Comparison of ENCODE assay signal across 1 cellular context in the genomic region with DNA sequence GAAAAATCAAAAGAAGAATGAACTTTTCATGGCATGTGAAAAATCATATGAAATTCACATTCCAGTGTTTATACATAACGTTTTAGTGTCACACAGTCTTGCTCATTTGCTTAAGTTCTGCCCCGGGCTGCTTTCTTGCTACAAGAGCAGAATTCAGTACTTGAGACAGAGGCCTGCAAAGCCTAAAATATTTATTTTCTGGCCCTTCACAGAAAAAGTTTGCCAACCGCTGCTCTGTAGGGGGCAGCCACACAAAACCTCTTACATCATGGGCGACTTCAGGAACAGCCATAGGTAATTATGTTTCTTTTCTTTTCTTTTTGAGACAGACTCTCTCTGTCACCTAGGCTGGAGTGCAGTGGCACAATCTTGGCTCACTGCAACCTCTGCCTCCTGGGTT.
A peak's percentile ranks its signal among the peaks of the same experiment; 100 is the strongest.
TF ChIP-seq lines count a peak whose summit lies in the region.

No MANE protein-coding gene starts in this region.

TF ChIP-seq in K562, 482 proteins besides CTCF, POLR2A, EP300 and RAD21 (continues in another document):
- TF ChIP-seq ZNF583 (CRISPR knock-in tag; IDR thresholded peaks at IDR 0.05) = no peak
- TF ChIP-seq NCOA1 (IDR thresholded peaks at IDR 0.05; ENCODE audit: low read depth) = no peak
- TF ChIP-seq ZBTB8A (IDR thresholded peaks at IDR 0.05; ENCODE audit: partially characterized antibody) = no peak
- no peak for TF ChIP-seq TAF15 (IDR thresholded peaks at IDR 0.05; ENCODE audit: low read depth, low read length)
- TF ChIP-seq BRCA1 (IDR thresholded peaks at IDR 0.05) = no peak
- TF ChIP-seq BRCA1 (CRISPR knock-in tag; IDR thresholded peaks at IDR 0.05) = no peak
- no peak for TF ChIP-seq CC2D1A (IDR thresholded peaks at IDR 0.05)
- TF ChIP-seq, protein P1, sequence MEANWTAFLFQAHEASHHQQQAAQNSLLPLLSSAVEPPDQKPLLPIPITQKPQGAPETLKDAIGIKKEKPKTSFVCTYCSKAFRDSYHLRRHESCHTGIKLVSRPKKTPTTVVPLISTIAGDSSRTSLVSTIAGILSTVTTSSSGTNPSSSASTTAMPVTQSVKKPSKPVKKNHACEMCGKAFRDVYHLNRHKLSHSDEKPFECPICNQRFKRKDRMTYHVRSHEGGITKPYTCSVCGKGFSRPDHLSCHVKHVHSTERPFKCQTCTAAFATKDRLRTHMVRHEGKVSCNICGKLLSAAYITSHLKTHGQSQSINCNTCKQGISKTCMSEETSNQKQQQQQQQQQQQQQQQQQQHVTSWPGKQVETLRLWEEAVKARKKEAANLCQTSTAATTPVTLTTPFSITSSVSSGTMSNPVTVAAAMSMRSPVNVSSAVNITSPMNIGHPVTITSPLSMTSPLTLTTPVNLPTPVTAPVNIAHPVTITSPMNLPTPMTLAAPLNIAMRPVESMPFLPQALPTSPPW (CRISPR knock-in tag; IDR thresholded peaks at IDR 0.05) = 0 out of 2 replicates have a peak, but pooled peaks have one; percentile 4
- no peak for TF ChIP-seq ZNF561 (CRISPR knock-in tag; conservative IDR thresholded peaks at IDR 0.05)
- TF ChIP-seq, protein P2, sequence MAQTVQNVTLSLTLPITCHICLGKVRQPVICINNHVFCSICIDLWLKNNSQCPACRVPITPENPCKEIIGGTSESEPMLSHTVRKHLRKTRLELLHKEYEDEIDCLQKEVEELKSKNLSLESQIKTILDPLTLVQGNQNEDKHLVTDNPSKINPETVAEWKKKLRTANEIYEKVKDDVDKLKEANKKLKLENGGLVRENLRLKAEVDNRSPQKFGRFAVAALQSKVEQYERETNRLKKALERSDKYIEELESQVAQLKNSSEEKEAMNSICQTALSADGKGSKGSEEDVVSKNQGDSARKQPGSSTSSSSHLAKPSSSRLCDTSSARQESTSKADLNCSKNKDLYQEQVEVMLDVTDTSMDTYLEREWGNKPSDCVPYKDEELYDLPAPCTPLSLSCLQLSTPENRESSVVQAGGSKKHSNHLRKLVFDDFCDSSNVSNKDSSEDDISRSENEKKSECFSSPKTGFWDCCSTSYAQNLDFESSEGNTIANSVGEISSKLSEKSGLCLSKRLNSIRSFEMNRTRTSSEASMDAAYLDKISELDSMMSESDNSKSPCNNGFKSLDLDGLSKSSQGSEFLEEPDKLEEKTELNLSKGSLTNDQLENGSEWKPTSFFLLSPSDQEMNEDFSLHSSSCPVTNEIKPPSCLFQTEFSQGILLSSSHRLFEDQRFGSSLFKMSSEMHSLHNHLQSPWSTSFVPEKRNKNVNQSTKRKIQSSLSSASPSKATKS (CRISPR knock-in tag; IDR thresholded peaks at IDR 0.05) = no peak
- TF ChIP-seq, protein P3, sequence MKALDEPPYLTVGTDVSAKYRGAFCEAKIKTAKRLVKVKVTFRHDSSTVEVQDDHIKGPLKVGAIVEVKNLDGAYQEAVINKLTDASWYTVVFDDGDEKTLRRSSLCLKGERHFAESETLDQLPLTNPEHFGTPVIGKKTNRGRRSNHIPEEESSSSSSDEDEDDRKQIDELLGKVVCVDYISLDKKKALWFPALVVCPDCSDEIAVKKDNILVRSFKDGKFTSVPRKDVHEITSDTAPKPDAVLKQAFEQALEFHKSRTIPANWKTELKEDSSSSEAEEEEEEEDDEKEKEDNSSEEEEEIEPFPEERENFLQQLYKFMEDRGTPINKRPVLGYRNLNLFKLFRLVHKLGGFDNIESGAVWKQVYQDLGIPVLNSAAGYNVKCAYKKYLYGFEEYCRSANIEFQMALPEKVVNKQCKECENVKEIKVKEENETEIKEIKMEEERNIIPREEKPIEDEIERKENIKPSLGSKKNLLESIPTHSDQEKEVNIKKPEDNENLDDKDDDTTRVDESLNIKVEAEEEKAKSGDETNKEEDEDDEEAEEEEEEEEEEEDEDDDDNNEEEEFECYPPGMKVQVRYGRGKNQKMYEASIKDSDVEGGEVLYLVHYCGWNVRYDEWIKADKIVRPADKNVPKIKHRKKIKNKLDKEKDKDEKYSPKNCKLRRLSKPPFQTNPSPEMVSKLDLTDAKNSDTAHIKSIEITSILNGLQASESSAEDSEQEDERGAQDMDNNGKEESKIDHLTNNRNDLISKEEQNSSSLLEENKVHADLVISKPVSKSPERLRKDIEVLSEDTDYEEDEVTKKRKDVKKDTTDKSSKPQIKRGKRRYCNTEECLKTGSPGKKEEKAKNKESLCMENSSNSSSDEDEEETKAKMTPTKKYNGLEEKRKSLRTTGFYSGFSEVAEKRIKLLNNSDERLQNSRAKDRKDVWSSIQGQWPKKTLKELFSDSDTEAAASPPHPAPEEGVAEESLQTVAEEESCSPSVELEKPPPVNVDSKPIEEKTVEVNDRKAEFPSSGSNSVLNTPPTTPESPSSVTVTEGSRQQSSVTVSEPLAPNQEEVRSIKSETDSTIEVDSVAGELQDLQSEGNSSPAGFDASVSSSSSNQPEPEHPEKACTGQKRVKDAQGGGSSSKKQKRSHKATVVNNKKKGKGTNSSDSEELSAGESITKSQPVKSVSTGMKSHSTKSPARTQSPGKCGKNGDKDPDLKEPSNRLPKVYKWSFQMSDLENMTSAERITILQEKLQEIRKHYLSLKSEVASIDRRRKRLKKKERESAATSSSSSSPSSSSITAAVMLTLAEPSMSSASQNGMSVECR (CRISPR knock-in tag; IDR thresholded peaks at IDR 0.05) = no peak
- TF ChIP-seq SLC30A9 (CRISPR knock-in tag; IDR thresholded peaks at IDR 0.05) = no peak
- TF ChIP-seq IFI16 (CRISPR knock-in tag; IDR thresholded peaks at IDR 0.05) = no peak
- 0 out of 2 replicates have a peak, but pooled peaks have one; percentile 27 for TF ChIP-seq ZNF766 (CRISPR knock-in tag; conservative IDR thresholded peaks at IDR 0.05)
- no peak for TF ChIP-seq TSC22D4 (tag; IDR thresholded peaks at IDR 0.05)
- TF ChIP-seq ESRRB (CRISPR knock-in tag; IDR thresholded peaks at IDR 0.05; ENCODE audit: borderline replicate concordance) = no peak
- TF ChIP-seq NFRKB (IDR thresholded peaks at IDR 0.05; ENCODE audit: low read depth) = 0 out of 2 replicates have a peak, but pooled peaks have one; percentile 59
- TF ChIP-seq ZNF76 (CRISPR knock-in tag; IDR thresholded peaks at IDR 0.05; ENCODE audit: borderline replicate concordance) = no peak
- TF ChIP-seq MYC (IDR thresholded peaks at IDR 0.05; ENCODE audit: low read depth, low read length) = 0 out of 2 replicates have a peak, but pooled peaks have one; percentile 13
- TF ChIP-seq MYC (CRISPR knock-in tag; IDR thresholded peaks at IDR 0.05; ENCODE audit: borderline replicate concordance, low read depth) = no peak
- TF ChIP-seq ETV5 (CRISPR knock-in tag; IDR thresholded peaks at IDR 0.05; ENCODE audit: low read depth) = no peak
- TF ChIP-seq ARID2 (IDR thresholded peaks at IDR 0.05) = no peak
- TF ChIP-seq RHOXF2B (CRISPR knock-in tag; conservative IDR thresholded peaks at IDR 0.05) = no peak
- TF ChIP-seq ZNF644 (tag; IDR thresholded peaks at IDR 0.05; ENCODE audit: low read depth) = no peak
- TF ChIP-seq PTTG1 (tag; IDR thresholded peaks at IDR 0.05; ENCODE audit: low read depth) = no peak
- no peak for TF ChIP-seq HSF4 (CRISPR knock-in tag; IDR thresholded peaks at IDR 0.05; ENCODE audit: borderline replicate concordance)
- TF ChIP-seq RBM17 (IDR thresholded peaks at IDR 0.05; ENCODE audit: borderline replicate concordance, low read depth, low read length) = no peak
- TF ChIP-seq PML (IDR thresholded peaks at IDR 0.05; ENCODE audit: low read length) = no peak; the same call in 1 of the 2 replicates
- no peak for TF ChIP-seq CBFA2T2 (conservative IDR thresholded peaks at IDR 0.05)
- TF ChIP-seq THRAP3 (IDR thresholded peaks at IDR 0.05; ENCODE audit: borderline replicate concordance) = no peak
- TF ChIP-seq POLR2B (IDR thresholded peaks at IDR 0.05; ENCODE audit: low read depth, partially characterized antibody) = no peak
- TF ChIP-seq CSDE1 (IDR thresholded peaks at IDR 0.05) = no peak
- TF ChIP-seq FOXK2 (conservative IDR thresholded peaks at IDR 0.05 in 1 of 2, IDR thresholded peaks at IDR 0.05 in 1 of 2; ENCODE audit: low read depth in 2 of 2) = no peak
- no peak for TF ChIP-seq ZKSCAN8 (CRISPR knock-in tag; IDR thresholded peaks at IDR 0.05)
- TF ChIP-seq, protein P4, sequence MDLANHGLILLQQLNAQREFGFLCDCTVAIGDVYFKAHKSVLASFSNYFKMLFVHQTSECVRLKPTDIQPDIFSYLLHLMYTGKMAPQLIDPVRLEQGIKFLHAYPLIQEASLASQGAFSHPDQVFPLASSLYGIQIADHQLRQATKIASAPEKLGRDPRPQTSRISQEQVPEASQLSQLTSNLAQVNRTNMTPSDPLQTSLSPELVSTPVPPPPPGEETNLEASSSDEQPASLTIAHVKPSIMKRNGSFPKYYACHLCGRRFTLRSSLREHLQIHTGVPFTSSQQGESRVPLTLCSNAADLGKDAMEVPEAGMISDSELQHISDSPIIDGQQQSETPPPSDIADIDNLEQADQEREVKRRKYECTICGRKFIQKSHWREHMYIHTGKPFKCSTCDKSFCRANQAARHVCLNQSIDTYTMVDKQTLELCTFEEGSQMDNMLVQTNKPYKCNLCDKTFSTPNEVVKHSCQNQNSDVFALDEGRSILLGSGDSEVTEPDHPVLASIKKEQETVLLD (IDR thresholded peaks at IDR 0.05) = no peak; the same call in 1 of the 2 replicates
- no peak for TF ChIP-seq TCFL5 (CRISPR knock-in tag; conservative IDR thresholded peaks at IDR 0.05)
- no peak for TF ChIP-seq ARHGAP35 (IDR thresholded peaks at IDR 0.05; ENCODE audit: partially characterized antibody)
- no peak for TF ChIP-seq ZZZ3 (IDR thresholded peaks at IDR 0.05)
- TF ChIP-seq KLF16 (IDR thresholded peaks at IDR 0.05) = no peak
- TF ChIP-seq YY1 (IDR thresholded peaks at IDR 0.05; ENCODE audit: borderline replicate concordance in 1 of 3, control insufficient read depth in 1 of 3, extremely low read depth in 1 of 3, insufficient read depth in 3 of 3, insufficient read length in 1 of 3, insufficient replicate concordance in 2 of 3, low read depth in 1 of 3, low read length in 2 of 3) = peak in 1 of 3 experiments; percentile 70
- TF ChIP-seq, protein P5, sequence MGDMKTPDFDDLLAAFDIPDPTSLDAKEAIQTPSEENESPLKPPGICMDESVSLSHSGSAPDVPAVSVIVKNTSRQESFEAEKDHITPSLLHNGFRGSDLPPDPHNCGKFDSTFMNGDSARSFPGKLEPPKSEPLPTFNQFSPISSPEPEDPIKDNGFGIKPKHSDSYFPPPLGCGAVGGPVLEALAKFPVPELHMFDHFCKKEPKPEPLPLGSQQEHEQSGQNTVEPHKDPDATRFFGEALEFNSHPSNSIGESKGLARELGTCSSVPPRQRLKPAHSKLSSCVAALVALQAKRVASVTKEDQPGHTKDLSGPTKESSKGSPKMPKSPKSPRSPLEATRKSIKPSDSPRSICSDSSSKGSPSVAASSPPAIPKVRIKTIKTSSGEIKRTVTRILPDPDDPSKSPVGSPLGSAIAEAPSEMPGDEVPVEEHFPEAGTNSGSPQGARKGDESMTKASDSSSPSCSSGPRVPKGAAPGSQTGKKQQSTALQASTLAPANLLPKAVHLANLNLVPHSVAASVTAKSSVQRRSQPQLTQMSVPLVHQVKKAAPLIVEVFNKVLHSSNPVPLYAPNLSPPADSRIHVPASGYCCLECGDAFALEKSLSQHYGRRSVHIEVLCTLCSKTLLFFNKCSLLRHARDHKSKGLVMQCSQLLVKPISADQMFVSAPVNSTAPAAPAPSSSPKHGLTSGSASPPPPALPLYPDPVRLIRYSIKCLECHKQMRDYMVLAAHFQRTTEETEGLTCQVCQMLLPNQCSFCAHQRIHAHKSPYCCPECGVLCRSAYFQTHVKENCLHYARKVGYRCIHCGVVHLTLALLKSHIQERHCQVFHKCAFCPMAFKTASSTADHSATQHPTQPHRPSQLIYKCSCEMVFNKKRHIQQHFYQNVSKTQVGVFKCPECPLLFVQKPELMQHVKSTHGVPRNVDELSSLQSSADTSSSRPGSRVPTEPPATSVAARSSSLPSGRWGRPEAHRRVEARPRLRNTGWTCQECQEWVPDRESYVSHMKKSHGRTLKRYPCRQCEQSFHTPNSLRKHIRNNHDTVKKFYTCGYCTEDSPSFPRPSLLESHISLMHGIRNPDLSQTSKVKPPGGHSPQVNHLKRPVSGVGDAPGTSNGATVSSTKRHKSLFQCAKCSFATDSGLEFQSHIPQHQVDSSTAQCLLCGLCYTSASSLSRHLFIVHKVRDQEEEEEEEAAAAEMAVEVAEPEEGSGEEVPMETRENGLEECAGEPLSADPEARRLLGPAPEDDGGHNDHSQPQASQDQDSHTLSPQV (IDR thresholded peaks at IDR 0.05) = peak; percentile 75
- no peak for TF ChIP-seq ZNF717 (CRISPR knock-in tag; IDR thresholded peaks at IDR 0.05)
- TF ChIP-seq, protein P6, sequence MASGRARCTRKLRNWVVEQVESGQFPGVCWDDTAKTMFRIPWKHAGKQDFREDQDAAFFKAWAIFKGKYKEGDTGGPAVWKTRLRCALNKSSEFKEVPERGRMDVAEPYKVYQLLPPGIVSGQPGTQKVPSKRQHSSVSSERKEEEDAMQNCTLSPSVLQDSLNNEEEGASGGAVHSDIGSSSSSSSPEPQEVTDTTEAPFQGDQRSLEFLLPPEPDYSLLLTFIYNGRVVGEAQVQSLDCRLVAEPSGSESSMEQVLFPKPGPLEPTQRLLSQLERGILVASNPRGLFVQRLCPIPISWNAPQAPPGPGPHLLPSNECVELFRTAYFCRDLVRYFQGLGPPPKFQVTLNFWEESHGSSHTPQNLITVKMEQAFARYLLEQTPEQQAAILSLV (tag; IDR thresholded peaks at IDR 0.05) = no peak
- TF ChIP-seq, protein P7, sequence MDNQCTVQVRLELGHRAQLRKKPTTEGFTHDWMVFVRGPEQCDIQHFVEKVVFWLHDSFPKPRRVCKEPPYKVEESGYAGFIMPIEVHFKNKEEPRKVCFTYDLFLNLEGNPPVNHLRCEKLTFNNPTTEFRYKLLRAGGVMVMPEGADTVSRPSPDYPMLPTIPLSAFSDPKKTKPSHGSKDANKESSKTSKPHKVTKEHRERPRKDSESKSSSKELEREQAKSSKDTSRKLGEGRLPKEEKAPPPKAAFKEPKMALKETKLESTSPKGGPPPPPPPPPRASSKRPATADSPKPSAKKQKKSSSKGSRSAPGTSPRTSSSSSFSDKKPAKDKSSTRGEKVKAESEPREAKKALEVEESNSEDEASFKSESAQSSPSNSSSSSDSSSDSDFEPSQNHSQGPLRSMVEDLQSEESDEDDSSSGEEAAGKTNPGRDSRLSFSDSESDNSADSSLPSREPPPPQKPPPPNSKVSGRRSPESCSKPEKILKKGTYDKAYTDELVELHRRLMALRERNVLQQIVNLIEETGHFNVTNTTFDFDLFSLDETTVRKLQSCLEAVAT (IDR thresholded peaks at IDR 0.05) = no peak
- TF ChIP-seq, protein P8, sequence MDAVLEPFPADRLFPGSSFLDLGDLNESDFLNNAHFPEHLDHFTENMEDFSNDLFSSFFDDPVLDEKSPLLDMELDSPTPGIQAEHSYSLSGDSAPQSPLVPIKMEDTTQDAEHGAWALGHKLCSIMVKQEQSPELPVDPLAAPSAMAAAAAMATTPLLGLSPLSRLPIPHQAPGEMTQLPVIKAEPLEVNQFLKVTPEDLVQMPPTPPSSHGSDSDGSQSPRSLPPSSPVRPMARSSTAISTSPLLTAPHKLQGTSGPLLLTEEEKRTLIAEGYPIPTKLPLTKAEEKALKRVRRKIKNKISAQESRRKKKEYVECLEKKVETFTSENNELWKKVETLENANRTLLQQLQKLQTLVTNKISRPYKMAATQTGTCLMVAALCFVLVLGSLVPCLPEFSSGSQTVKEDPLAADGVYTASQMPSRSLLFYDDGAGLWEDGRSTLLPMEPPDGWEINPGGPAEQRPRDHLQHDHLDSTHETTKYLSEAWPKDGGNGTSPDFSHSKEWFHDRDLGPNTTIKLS (IDR thresholded peaks at IDR 0.05; ENCODE audit: borderline replicate concordance, low read depth) = 0 out of 2 replicates have a peak, but pooled peaks have one; percentile 12
- TF ChIP-seq CTBP1 (IDR thresholded peaks at IDR 0.05; ENCODE audit: borderline replicate concordance) = no peak
- TF ChIP-seq SRSF3 (IDR thresholded peaks at IDR 0.05; ENCODE audit: insufficient read depth, low read length) = no peak
- no peak for TF ChIP-seq ZNF12 (CRISPR knock-in tag; IDR thresholded peaks at IDR 0.05)
- TF ChIP-seq SMARCA4 (IDR thresholded peaks at IDR 0.05) = peak; percentile 28; the same call in 1 of the 2 replicates
- TF ChIP-seq YBX1 (IDR thresholded peaks at IDR 0.05) = no peak
- TF ChIP-seq KAT7 (CRISPR knock-in tag; IDR thresholded peaks at IDR 0.05; ENCODE audit: borderline replicate concordance) = no peak
